8 cellular contexts compared by ENCODE assay signal in the genomic region with DNA sequence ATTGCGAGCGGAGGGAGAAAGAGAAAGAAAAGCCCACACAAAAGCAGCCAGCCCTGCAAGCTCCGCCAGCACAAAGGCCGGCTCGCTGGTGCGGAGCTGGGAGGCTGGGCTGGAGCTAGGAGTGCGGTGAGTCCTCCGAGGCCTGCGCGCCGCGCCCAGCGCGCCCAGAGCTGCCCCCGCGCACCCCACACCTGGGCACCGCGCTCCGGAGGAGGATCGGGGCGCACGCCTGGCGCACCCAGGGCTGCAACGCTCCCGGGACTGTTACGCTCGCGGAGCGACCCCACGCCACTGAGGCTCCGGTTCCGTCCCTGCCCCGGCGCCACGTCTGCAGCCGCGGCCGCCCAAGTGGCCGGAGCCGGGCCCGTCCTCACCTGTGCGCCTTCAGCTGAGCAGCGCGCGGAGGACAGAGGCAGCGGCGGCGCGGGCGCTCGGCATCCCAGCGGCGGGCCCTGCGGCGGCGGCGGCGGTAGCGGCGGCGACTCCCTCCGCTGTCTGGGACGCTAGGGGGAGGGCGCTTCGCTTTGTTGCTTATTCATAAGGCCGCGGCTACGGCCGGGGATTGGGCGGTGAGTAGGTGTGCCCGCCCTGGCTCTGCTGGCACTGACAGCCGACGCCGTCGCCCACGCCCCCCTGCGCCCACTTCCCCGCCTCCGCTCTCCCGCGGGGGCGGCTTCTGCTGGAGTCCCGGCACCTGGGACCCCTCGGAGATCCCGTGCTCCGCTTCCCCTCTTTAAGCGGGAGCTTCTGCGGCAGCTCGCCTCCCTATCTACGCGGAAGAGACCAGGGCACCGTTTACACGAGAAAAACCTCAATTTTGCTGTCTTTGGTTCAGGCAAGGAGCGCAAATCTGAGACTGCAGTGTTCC. TPM values are rescaled to one million over a fixed set of nuclear protein-coding genes. Genes with fewer than 3 reads are reported as not detected.
DNase-seq lines count a peak whose midpoint lies in the region; ATAC-seq, FAIRE-seq and TF ChIP-seq lines count a peak whose summit lies in the region.

A gene with protein sequence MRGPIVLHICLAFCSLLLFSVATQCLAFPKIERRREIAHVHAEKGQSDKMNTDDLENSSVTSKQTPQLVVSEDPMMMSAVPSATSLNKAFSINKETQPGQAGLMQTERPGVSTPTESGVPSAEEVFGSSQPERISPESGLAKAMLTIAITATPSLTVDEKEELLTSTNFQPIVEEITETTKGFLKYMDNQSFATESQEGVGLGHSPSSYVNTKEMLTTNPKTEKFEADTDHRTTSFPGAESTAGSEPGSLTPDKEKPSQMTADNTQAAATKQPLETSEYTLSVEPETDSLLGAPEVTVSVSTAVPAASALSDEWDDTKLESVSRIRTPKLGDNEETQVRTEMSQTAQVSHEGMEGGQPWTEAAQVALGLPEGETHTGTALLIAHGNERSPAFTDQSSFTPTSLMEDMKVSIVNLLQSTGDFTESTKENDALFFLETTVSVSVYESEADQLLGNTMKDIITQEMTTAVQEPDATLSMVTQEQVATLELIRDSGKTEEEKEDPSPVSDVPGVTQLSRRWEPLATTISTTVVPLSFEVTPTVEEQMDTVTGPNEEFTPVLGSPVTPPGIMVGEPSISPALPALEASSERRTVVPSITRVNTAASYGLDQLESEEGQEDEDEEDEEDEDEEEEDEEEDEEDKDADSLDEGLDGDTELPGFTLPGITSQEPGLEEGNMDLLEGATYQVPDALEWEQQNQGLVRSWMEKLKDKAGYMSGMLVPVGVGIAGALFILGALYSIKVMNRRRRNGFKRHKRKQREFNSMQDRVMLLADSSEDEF (minus strand): TSS at position 513 of the 868 bp plus-strand sequence. CDS start 12,855 bp downstream, outside the sequence.

- H3K4me1 ChIP-seq in astrocyte (ENCODE audit: insufficient read depth, low read length) (peaks cover 9% of the 10 kb centered on the region), hepatocyte (ENCODE audit: insufficient read depth) (peaks cover 4% of the 10 kb centered on the region), rectal smooth muscle tissue (ENCODE audit: control insufficient read depth, insufficient read depth, low read length) (no peaks in the 10 kb centered on the region), aorta (ENCODE audit: control insufficient read depth in 1 of 2, insufficient read depth in 2 of 2, low read length in 2 of 2) (peaks cover 0 to 4% of the 10 kb centered on the region in 2 donors)

- DNase-seq in GM12891 (ENCODE audit: insufficient read length, low spot score): peak; percentile 64
- DNase-seq in NCI-H146 (lab: John Stamatoyannopoulos, UW): peak; percentile 78
- DNase-seq in T-helper 2 cell treated with Interferon-gamma antibody and Interleukin-4, amounts not matched to agents 5 μg/mL and 100 μg/mL, for 36 hours (ENCODE audit: low spot score): peak; percentile 70
- peak; percentile 73 for DNase-seq in astrocyte (ENCODE audit: low read depth)
- DNase-seq in hepatocyte (ENCODE audit: low spot score): peak; percentile 92
- DNase-seq in aorta: peak; percentile 91 to 94

- ATAC-seq in HG02840 (IDR thresholded peaks at IDR 0.05; ENCODE audit: low FRiP score, unreplicated experiment): peak; percentile 96
- ATAC-seq in aorta (ENCODE audit: low FRiP score): peak; percentile 96

- H3K79me2 ChIP-seq in astrocyte (ENCODE audit: insufficient read depth, low read length): no peaks in the 10 kb centered on the region
- no peaks in the 10 kb centered on the region for H3K79me2 ChIP-seq in hepatocyte

- H3K9me3 ChIP-seq in astrocyte (ENCODE audit: insufficient read depth, low read depth, low read length) (no peaks in the 10 kb centered on the region), hepatocyte (ENCODE audit: low read depth) (no peaks in the 10 kb centered on the region), aorta (ENCODE audit: control insufficient read depth, low read length) (no peaks in the 10 kb centered on the region)

- H3K9ac ChIP-seq in astrocyte (ENCODE audit: low read length): peak within 1 kb of the TSS; percentile 82
- peak within 1 kb of the TSS; percentile 57 for H3K9ac ChIP-seq in rectal smooth muscle tissue (ENCODE audit: low read length)

- intact Hi-C loops in aorta (cut with DNase I): no loop called here

- H3K36me3 ChIP-seq in astrocyte (ENCODE audit: insufficient read depth, low read length) (no peaks in the 10 kb centered on the region), hepatocyte (replicated peaks; ENCODE audit: insufficient read depth, low read depth) (no peaks in the 10 kb centered on the region), rectal smooth muscle tissue (ENCODE audit: control insufficient read depth, insufficient read depth, low read length) (no peaks in the 10 kb centered on the region), aorta (ENCODE audit: control insufficient read depth in 1 of 2, insufficient read depth in 2 of 2, low read length in 1 of 2) (no peaks in the 10 kb centered on the region)

- TF ChIP-seq CTCF in astrocyte (IDR thresholded peaks at IDR 0.05; ENCODE audit: insufficient read depth, low read depth, low read length) (no peak), hepatocyte (IDR thresholded peaks at IDR 0.05; ENCODE audit: poor library complexity) (no peak)

- no peaks in the 10 kb centered on the region for H3K9me3 Mint-ChIP-seq in T-helper 2 cell treated with Interferon-gamma antibody and Interleukin-4, amounts not matched to agents 5 μg/mL and 100 μg/mL, for 36 hours
- H3K9me3 Mint-ChIP-seq in astrocyte (ENCODE audit: unreplicated experiment): no peaks in the 10 kb centered on the region

- FAIRE-seq in GM12891 (lab: Jason Lieb, UNC): peak; percentile 86
- no peak for FAIRE-seq in astrocyte (lab: Jason Lieb, UNC)

- H2AFZ ChIP-seq in astrocyte (ENCODE audit: low read depth, low read length) (peak within 1 kb of the TSS; percentile 95), hepatocyte (peak within 1 kb of the TSS; percentile 93)

- no peaks in the 10 kb centered on the region for H4K20me1 ChIP-seq in astrocyte (ENCODE audit: insufficient read depth, low read length)
- no peaks in the 10 kb centered on the region for H4K20me1 ChIP-seq in hepatocyte (ENCODE audit: insufficient read depth, poor library complexity, severe bottlenecking)

- peaks cover 13% of the 10 kb centered on the region for H3K4me1 Mint-ChIP-seq in T-helper 2 cell treated with Interferon-gamma antibody and Interleukin-4, amounts not matched to agents 5 μg/mL and 100 μg/mL, for 36 hours (ENCODE audit: low read depth)
- peaks cover 9% of the 10 kb centered on the region for H3K4me1 Mint-ChIP-seq in astrocyte (ENCODE audit: low read depth, unreplicated experiment)

- peaks cover 21% of the 10 kb centered on the region for H3K27me3 ChIP-seq in astrocyte (ENCODE audit: insufficient read depth, low read length)
- peaks cover 27% of the 10 kb centered on the region for H3K27me3 ChIP-seq in hepatocyte
- no peaks in the 10 kb centered on the region for H3K27me3 ChIP-seq in rectal smooth muscle tissue (ENCODE audit: control insufficient read depth, insufficient read depth, low read length)
- H3K27me3 ChIP-seq in aorta (ENCODE audit: control insufficient read depth in 1 of 2, insufficient read depth in 2 of 2, low read length in 1 of 2): no peaks in the 10 kb centered on the region

- H3K4me2 ChIP-seq in astrocyte (ENCODE audit: low read length) (peak within 1 kb of the TSS; percentile 87), hepatocyte (peak within 1 kb of the TSS; percentile 92)

- TF ChIP-seq POLR2A in GM12891 (IDR thresholded peaks at IDR 0.05; ENCODE audit: low read depth, low read length): no peak

- no peak within 1 kb of the TSS for H3K27ac ChIP-seq in astrocyte (ENCODE audit: low read depth, low read length)
- H3K27ac ChIP-seq in hepatocyte: peak within 1 kb of the TSS; percentile 51
- peak within 1 kb of the TSS; percentile 38 for H3K27ac ChIP-seq in rectal smooth muscle tissue (ENCODE audit: low read depth, low read length)
- H3K27ac ChIP-seq in aorta (ENCODE audit: low read depth in 1 of 2, low read length in 2 of 2): peak within 1 kb of the TSS in 1 of 2 donors; percentile 33

- no peaks in the 10 kb centered on the region for H3K36me3 Mint-ChIP-seq in T-helper 2 cell treated with Interferon-gamma antibody and Interleukin-4, amounts not matched to agents 5 μg/mL and 100 μg/mL, for 36 hours (ENCODE audit: low read depth)
- peaks cover 2% of the 10 kb centered on the region for H3K36me3 Mint-ChIP-seq in astrocyte (ENCODE audit: low read depth, unreplicated experiment)

- peak within 1 kb of the TSS; percentile 78 for H3K4me3 Mint-ChIP-seq in T-helper 2 cell treated with Interferon-gamma antibody and Interleukin-4, amounts not matched to agents 5 μg/mL and 100 μg/mL, for 36 hours
- peak within 1 kb of the TSS; percentile 89 for H3K4me3 Mint-ChIP-seq in astrocyte (ENCODE audit: unreplicated experiment)

- no peak within 1 kb of the TSS for H3K27ac Mint-ChIP-seq in T-helper 2 cell treated with Interferon-gamma antibody and Interleukin-4, amounts not matched to agents 5 μg/mL and 100 μg/mL, for 36 hours
- H3K27ac Mint-ChIP-seq in astrocyte (ENCODE audit: unreplicated experiment): peak within 1 kb of the TSS; percentile 41

- H3K4me3 ChIP-seq in astrocyte (ENCODE audit: insufficient read depth, low read depth, low read length) (peak within 1 kb of the TSS; percentile 90), hepatocyte (peak within 1 kb of the TSS; percentile 82), rectal smooth muscle tissue (ENCODE audit: low read length) (peak within 1 kb of the TSS; percentile 87), aorta (ENCODE audit: low read length in 2 of 2) (peak within 1 kb of the TSS; percentile 75 to 83)

- peaks cover 65% of the 10 kb centered on the region for H3K27me3 Mint-ChIP-seq in T-helper 2 cell treated with Interferon-gamma antibody and Interleukin-4, amounts not matched to agents 5 μg/mL and 100 μg/mL, for 36 hours (ENCODE audit: low read depth)
- H3K27me3 Mint-ChIP-seq in astrocyte (ENCODE audit: low read depth, unreplicated experiment): peaks cover 21% of the 10 kb centered on the region

- no peaks in the 10 kb centered on the region for H3K9me2 ChIP-seq in hepatocyte (replicated peaks; ENCODE audit: insufficient read depth)

- WGBS in hepatocyte (ENCODE audit: low lambda C conversion rate, missing lambda C conversion rate): under 1% methylated on average over 89 of the region's 94 CpGs
- 0% methylated on average over 80 to 94 of the region's 94 CpGs for WGBS in aorta, 2 donors

TF ChIP-seq in GM12891, 5 proteins besides CTCF, POLR2A, EP300 and RAD21:
- TF ChIP-seq POLR2AphosphoS5 (IDR thresholded peaks at IDR 0.05; ENCODE audit: low read depth, low read length): no peak
- TF ChIP-seq PAX5 (IDR thresholded peaks at IDR 0.05; ENCODE audit: insufficient read depth, low read length, severe bottlenecking): no peak
- no peak for TF ChIP-seq TAF1 (IDR thresholded peaks at IDR 0.05; ENCODE audit: low read depth, low read length)
TF ChIP-seq in GM12891: peak in this region for 0.

RNA-seq across cellular contexts. Expression of the gene that starts here (rescaled TPM):
- not detected for polyA plus RNA-seq in GM12891 (2012; ENCODE audit: low read depth, missing spikeins)
- 19.3 and 22.7 TPM in 2 replicates for total RNA-seq in astrocyte
- 6.6 and 9.2 TPM in 2 replicates for total RNA-seq in hepatocyte
- 8.1 and 11.3 TPM in 2 replicates for polyA plus RNA-seq in hepatocyte
- 10 to 100 TPM in 1 of 2 donors, 1 to 10 TPM in 1; 8.4 to 14.6 TPM for total RNA-seq in aorta
- 1 to 10 TPM in 1 of 2 donors, under 1 TPM in 1; 0.92 to 1.8 TPM for polyA plus RNA-seq in aorta
